ENCODE assay signal across 21 cellular contexts in the genomic region with DNA sequence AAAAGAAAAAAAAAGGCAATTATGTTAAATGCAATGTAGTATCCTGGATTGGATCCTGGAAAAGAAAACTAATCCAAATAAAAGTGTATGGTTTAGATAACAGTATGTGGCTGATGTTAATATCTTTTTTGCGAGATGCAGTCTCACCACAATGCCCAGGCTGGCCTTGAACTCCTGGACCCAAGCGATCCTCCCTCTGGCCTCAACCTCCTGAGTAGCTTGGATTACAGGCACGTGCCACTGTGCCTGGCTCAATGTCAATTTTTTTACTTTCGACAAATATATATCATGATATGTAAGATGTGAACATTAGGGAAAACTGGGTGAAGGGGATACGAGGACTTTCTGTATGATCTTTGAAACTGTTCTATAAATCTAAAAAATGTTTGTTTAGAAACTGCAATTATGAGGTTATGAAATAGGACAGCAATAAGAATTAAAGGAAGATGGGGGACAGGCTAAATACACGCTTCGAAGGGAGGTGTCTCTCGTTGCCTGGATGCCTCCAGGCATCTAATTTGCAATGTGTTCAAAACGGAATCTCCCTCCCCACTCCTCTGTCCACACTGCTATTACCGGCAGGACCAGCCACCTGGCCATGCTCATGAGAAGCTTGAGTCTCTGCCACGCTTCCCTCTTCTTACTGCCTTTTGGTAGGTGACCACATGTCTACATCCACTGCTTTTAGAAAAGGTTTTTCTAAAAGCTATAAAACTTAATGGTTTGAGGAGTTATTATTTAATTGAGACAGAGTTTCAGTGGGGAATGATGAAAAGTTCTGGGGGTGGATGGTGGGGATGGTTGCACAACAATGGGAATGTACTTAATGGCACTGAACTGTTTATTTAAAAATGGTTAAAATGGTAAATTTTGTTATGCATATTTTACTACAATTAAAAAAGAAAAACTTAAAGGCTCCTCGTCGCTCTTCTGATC. TPM values are rescaled to one million over a fixed set of nuclear protein-coding genes. Genes with fewer than 3 reads are reported as not detected.
DNase-seq lines count a peak whose midpoint lies in the region; ATAC-seq and TF ChIP-seq lines count a peak whose summit lies in the region.
"Had no signal": no experiment of that assay in that cellular context is flagged by ENCODE, and none has a peak within 500 bp of the region (broad histone marks: within the 10 kb centered on the region; RNA-seq: fewer than 3 reads in every experiment).

No MANE protein-coding gene starts in this region.

- H3K9me3 ChIP-seq in esophagus muscularis mucosa: no peaks in the 10 kb centered on the region
- H3K9me3 ChIP-seq: MG63 had no signal

- DNase-seq in DMS 273 (lab: John Stamatoyannopoulos, UW; ENCODE audit: unreplicated experiment) (peak; percentile 31), DMS 273 treated with DMSO at 0.1 percent for 48 hours (lab: John Stamatoyannopoulos, UW) (no peak), GM23338 (ENCODE audit: low spot score) (no peak), NCI-H526 treated with DMSO at 0.1 percent for 48 hours (lab: John Stamatoyannopoulos, UW) (peak; percentile 75), fibroblast of villous mesenchyme (ENCODE audit: low read depth) (peak; percentile 40), NCI-H1417 treated with DMSO at 0.1 percent for 48 hours (lab: John Stamatoyannopoulos, UW) (no peak), esophagus muscularis mucosa (ENCODE audit: extremely low spot score) (no peak)
- DNase-seq: CD8-positive, alpha-beta T cell; MG63; NCI-H1092 treated with DMSO at 0.1 percent for 48 hours; NCI-H187 treated with DMSO at 0.1 percent for 48 hours; NCI-H2171 treated with DMSO at 0.1 percent for 48 hours; NCI-H524 treated with DMSO at 0.1 percent for 48 hours; Right ventricle myocardium superior had no signal

- ATAC-seq in GM23338: no peak
- ATAC-seq in GM18511 (IDR thresholded peaks at IDR 0.05; ENCODE audit: unreplicated experiment): no peak
- ATAC-seq: CD8-positive, alpha-beta T cell; HCT116 had no signal

- H3K27ac ChIP-seq in GM23338 (ENCODE audit: low read depth): 0 out of 2 replicates have a peak overlapping the region, but pooled peaks have one; percentile 69
- no peak overlapping the region for H3K27ac ChIP-seq in esophagus muscularis mucosa (replicated peaks in 1 of 4)
- H3K27ac ChIP-seq: 22Rv1, HL-60, KMS-11 had no signal

- H3K4me3 Mint-ChIP-seq in GM23338: no peak overlapping the region
- H3K4me3 Mint-ChIP-seq: CD8-positive, alpha-beta T cell; T-helper 1 cell treated with Interleukin-12 subunit alpha and Interleukin-12 subunit beta and Interleukin-4 antibody, amounts not matched to agents 30 μg/mL and 1 μg/mL, for 36 hours had no signal

- TF ChIP-seq POLR2A in esophagus muscularis mucosa (IDR thresholded peaks at IDR 0.05; ENCODE audit: low read depth): no peak

- H3K4me2 ChIP-seq in GM23338: peak overlapping the region; percentile 61; the same call in 1 of the 2 replicates
- H3K4me2 ChIP-seq: KMS-11 had no signal

- H3K9me2 ChIP-seq in GM23338 (ENCODE audit: insufficient read depth): no peaks in the 10 kb centered on the region

- intact Hi-C loops in esophagus muscularis mucosa (cut with DNase I): no loop called here

- H4K20me1 ChIP-seq in GM23338 (replicated peaks; ENCODE audit: insufficient read depth): peaks cover 49% of the 10 kb centered on the region

- H3K4me3 ChIP-seq in GM23338 (no peak overlapping the region), fibroblast of villous mesenchyme (ENCODE audit: low read depth, low read length) (no peak overlapping the region), esophagus muscularis mucosa (no peak overlapping the region)
- H3K4me3 ChIP-seq: MG63 had no signal

- WGBS in esophagus muscularis mucosa: 82% methylated on average over 13 of the region's 13 CpGs

- peaks cover 11% of the 10 kb centered on the region for H3K27me3 Mint-ChIP-seq in GM23338 (ENCODE audit: insufficient read depth, low read depth, poor library complexity)

- no peak overlapping the region for H2AFZ ChIP-seq in GM23338

- H3K36me3 ChIP-seq in GM23338 (ENCODE audit: insufficient read depth): no peaks in the 10 kb centered on the region
- H3K36me3 ChIP-seq in esophagus muscularis mucosa: peaks cover 0 to 7% (median 1%) of the 10 kb centered on the region in 4 donors

- no peaks in the 10 kb centered on the region for H3K9me3 Mint-ChIP-seq in GM23338
- H3K9me3 Mint-ChIP-seq: CD8-positive, alpha-beta T cell; T-helper 1 cell treated with Interleukin-12 subunit alpha and Interleukin-12 subunit beta and Interleukin-4 antibody, amounts not matched to agents 30 μg/mL and 1 μg/mL, for 36 hours had no signal

- no peak for TF ChIP-seq CTCF in GM23338 (conservative IDR thresholded peaks at IDR 0.05; ENCODE audit: low read depth in 2 of 2)
- TF ChIP-seq CTCF in fibroblast of villous mesenchyme (IDR thresholded peaks at IDR 0.05; ENCODE audit: insufficient read depth, low read depth, low read length): no peak
- no peak for TF ChIP-seq CTCF in esophagus muscularis mucosa (IDR thresholded peaks at IDR 0.05)

- peaks cover 100% of the 10 kb centered on the region for H3K79me2 ChIP-seq in GM23338 (replicated peaks; ENCODE audit: insufficient read depth)

- H3K4me1 ChIP-seq in GM23338 (ENCODE audit: insufficient read depth): peaks cover 70% of the 10 kb centered on the region
- H3K4me1 ChIP-seq in esophagus muscularis mucosa: peaks cover 0 to 17% (median 0%) of the 10 kb centered on the region in 4 donors

- peak overlapping the region; percentile 74; the same call in 1 of the 2 replicates for H3K27ac Mint-ChIP-seq in GM23338
- H3K27ac Mint-ChIP-seq: CD8-positive, alpha-beta T cell; T-helper 1 cell treated with Interleukin-12 subunit alpha and Interleukin-12 subunit beta and Interleukin-4 antibody, amounts not matched to agents 30 μg/mL and 1 μg/mL, for 36 hours had no signal

- no peak for TF ChIP-seq EP300 in esophagus muscularis mucosa (IDR thresholded peaks at IDR 0.05)

- H3K27me3 ChIP-seq in GM23338 (ENCODE audit: insufficient read depth): no peaks in the 10 kb centered on the region
- no peaks in the 10 kb centered on the region for H3K27me3 ChIP-seq in esophagus muscularis mucosa
- H3K27me3 ChIP-seq: MG63 had no signal

- H3K4me1 Mint-ChIP-seq in GM23338: peaks cover 68% of the 10 kb centered on the region

- H3K36me3 Mint-ChIP-seq in GM23338 (ENCODE audit: low read depth): peaks cover 13% of the 10 kb centered on the region

- H3F3A ChIP-seq in GM23338 (replicated peaks; ENCODE audit: low read depth): no peaks in the 10 kb centered on the region; the same call in 1 of the 2 replicates

TF ChIP-seq in GM23338, 12 proteins besides CTCF, POLR2A, EP300 and RAD21 (continues in another document):
- no peak for TF ChIP-seq STAT1 (IDR thresholded peaks at IDR 0.05; ENCODE audit: unreplicated experiment)
- TF ChIP-seq NANOG (IDR thresholded peaks at IDR 0.05; ENCODE audit: borderline replicate concordance): no peak

RNA-seq across cellular contexts. Expression of a gene that starts 15.2 kb away (rescaled TPM):
- 73.7 and 79.4 TPM in 2 replicates for total RNA-seq in GM23338 (2014; rRNA removed; shearing (Covaris generic))
- 30.4 and 30.9 TPM in 2 replicates for polyA plus RNA-seq in GM23338 (2016; fragmentation: Nextera tagmentation; extraction: Ambion mirVana)
- total RNA-seq in fibroblast of villous mesenchyme (17.4 and 25.9 TPM in 2 replicates), esophagus muscularis mucosa (10 to 100 TPM; 14.1 to 21.7 (median 19.0) TPM)

RNA-seq across cellular contexts. Expression of a gene that starts 29.7 kb away (rescaled TPM):
- total RNA-seq in GM23338 (2014; rRNA removed; shearing (Covaris generic)): 0.28 and 1.3 TPM in 2 replicates
- polyA plus RNA-seq in GM23338 (2016; fragmentation: Nextera tagmentation; extraction: Ambion mirVana): 0.73 and 1.0 TPM in 2 replicates
- total RNA-seq in fibroblast of villous mesenchyme: not detected in 2 replicates
- total RNA-seq in esophagus muscularis mucosa: not detected
- total RNA-seq: CD8-positive, alpha-beta T cell; Right ventricle myocardium superior had no signal
- polyA plus RNA-seq: BJ had no signal

RNA-seq across cellular contexts. Expression of a gene that starts 53.3 kb away (rescaled TPM):
- total RNA-seq in GM23338 (2014; rRNA removed; shearing (Covaris generic)): 3.2 and 7.4 TPM in 2 replicates
- polyA plus RNA-seq in GM23338 (2016; fragmentation: Nextera tagmentation; extraction: Ambion mirVana): 0.63 and 1.3 TPM in 2 replicates
- 47.5 and 121 TPM in 2 replicates for total RNA-seq in fibroblast of villous mesenchyme
- total RNA-seq in esophagus muscularis mucosa: 10 to 100 TPM; 10.8 to 33.8 (median 16.5) TPM

Comparison
In these comparisons a context has a peak if more than half of its experiments do, and no peak if none do; other contexts are left out.
1. DNase-seq: peak in DMS 273 (single experiment), NCI-H526 treated with DMSO at 0.1 percent for 48 hours (single experiment) and fibroblast of villous mesenchyme (single experiment); none in DMS 273 treated with DMSO at 0.1 percent for 48 hours (single experiment), GM23338 (single experiment), NCI-H1417 treated with DMSO at 0.1 percent for 48 hours (single experiment) and esophagus muscularis mucosa (single experiment).